ENCODE assay signal across 8 cellular contexts in the genomic region with DNA sequence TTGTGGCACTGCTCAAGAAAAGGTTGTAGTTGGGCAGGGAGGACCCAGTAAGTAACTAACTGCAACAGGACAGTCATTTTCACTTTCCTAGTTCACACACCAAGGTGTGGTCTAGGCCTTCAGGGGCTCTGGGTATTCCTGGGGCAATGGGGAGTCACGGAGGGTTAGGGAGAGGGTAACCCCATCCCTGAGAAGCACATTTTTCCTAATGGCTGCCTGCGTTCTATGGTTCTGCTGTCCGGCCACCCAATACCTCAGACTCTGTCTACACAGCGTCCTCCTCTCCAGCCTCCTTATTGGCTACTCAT. TPM values are rescaled to one million over a fixed set of nuclear protein-coding genes. Genes with fewer than 3 reads are reported as not detected.
DNase-seq lines count a peak whose midpoint lies in the region; ATAC-seq, FAIRE-seq and TF ChIP-seq lines count a peak whose summit lies in the region.

No MANE protein-coding gene starts in this region.

- H3K9me3 ChIP-seq in OCI-LY1 (ENCODE audit: low read length) (no peaks in the 10 kb centered on the region), H1 (ENCODE audit: insufficient read depth in 2 of 2, low read depth in 1 of 2, low read length in 1 of 2) (no peaks in the 10 kb centered on the region), neuron (ENCODE audit: low read length) (no peaks in the 10 kb centered on the region)

- no peaks in the 10 kb centered on the region for H3F3A ChIP-seq in OCI-LY1 (ENCODE audit: insufficient read depth, low read length)

- no peak for FAIRE-seq in H1 (lab: Jason Lieb, UNC)

- H4K8ac ChIP-seq in H1 (ENCODE audit: extremely low read depth, insufficient read depth, low read length): no peak overlapping the region

- H2AFZ ChIP-seq in OCI-LY1 (ENCODE audit: low read length): no peak overlapping the region
- no peak overlapping the region for H2AFZ ChIP-seq in H1 (ENCODE audit: low read length)
- no peak overlapping the region for H2AFZ ChIP-seq in neuron (ENCODE audit: low read depth, low read length)

- WGBS in H1 (ENCODE audit: extremely low coverage in 1 of 2, insufficient coverage in 1 of 2, insufficient read length in 1 of 2, insufficient replicate concordance in 2 of 2, low coverage in 1 of 2, low lambda C conversion rate in 2 of 2, missing lambda C conversion rate in 1 of 2), 2 experiments: 6% methylated on average over 3 of the region's 4 CpGs; no CpG with 5 or more reads in 1 of the 2 experiments

- POLR2A ChIA-PET in H1 (lab: Charles Lee; ENCODE audit: partially characterized antibody): interaction anchor here (0.7 to 2.3 kb wide), 11 partner anchors 10 to 78 kb away, joined by 3 to 10 read pairs (median 5); partner anchors contain the start of gene CCDC22

- H3K27me3 ChIP-seq in OCI-LY1 (ENCODE audit: insufficient read depth, low read length) (no peaks in the 10 kb centered on the region), H1 (replicated peaks in 1 of 4; ENCODE audit: control insufficient read depth in 3 of 4, extremely low read depth in 1 of 4, insufficient read depth in 3 of 4, low read length in 3 of 4) (no peaks in the 10 kb centered on the region), neuron (ENCODE audit: insufficient read depth, low read length) (no peaks in the 10 kb centered on the region)

- peak overlapping the region; percentile 74 for H4K5ac ChIP-seq in H1 (ENCODE audit: insufficient read length, low read depth, low read length)

- H3K36me3 Mint-ChIP-seq in CD14-positive monocyte: no peaks in the 10 kb centered on the region

- no peak for DNase-seq in CD14-positive monocyte (ENCODE audit: low spot score)
- DNase-seq in H1 (ENCODE audit: low read depth in 1 of 2, low spot score in 2 of 2): no peak
- no peak for DNase-seq in sciatic nerve (ENCODE audit: low spot score)
- no peak for DNase-seq in HPDE6-E6E7 (ENCODE audit: extremely low spot score)

- peak overlapping the region; percentile 81 for H2BK5ac ChIP-seq in H1 (ENCODE audit: low read depth, low read length)

- TF ChIP-seq POLR2A in H1 (IDR thresholded peaks at IDR 0.05; ENCODE audit: control extremely low read depth in 1 of 2, low read depth in 2 of 2, low read length in 2 of 2): no peak; a peak in 1 of 3 replicates

- TF ChIP-seq EP300 in H1 (IDR thresholded peaks at IDR 0.05; ENCODE audit: borderline replicate concordance in 1 of 2, low read depth in 2 of 2, low read length in 2 of 2): no peak

- H3K4ac ChIP-seq in H1 (replicated peaks; ENCODE audit: insufficient read length, low read depth, low read length): no peak overlapping the region

- no peak overlapping the region for H2AK5ac ChIP-seq in H1 (ENCODE audit: low read depth, low read length)

- no peaks in the 10 kb centered on the region for H3K9me2 ChIP-seq in OCI-LY1 (ENCODE audit: low read depth, low read length)

- no peaks in the 10 kb centered on the region for H4K20me1 ChIP-seq in OCI-LY1 (ENCODE audit: insufficient read depth, low read length)
- peaks cover 0 to 11% of the 10 kb centered on the region in 2 experiments for H4K20me1 ChIP-seq in H1 (replicated peaks in 1 of 2; ENCODE audit: control insufficient read depth in 1 of 2, insufficient read depth in 2 of 2, low read length in 2 of 2)

- peak overlapping the region; percentile 85 to 95 for H3K4me3 Mint-ChIP-seq in CD14-positive monocyte

- peaks cover 0 to 11% (median 2%) of the 10 kb centered on the region in 7 donors for H3K9me3 Mint-ChIP-seq in CD14-positive monocyte

- H4K91ac ChIP-seq in H1 (replicated peaks; ENCODE audit: insufficient read length, low read length): peak overlapping the region; percentile 39

- peak overlapping the region; percentile 25 for H3K27ac ChIP-seq in OCI-LY1 (ENCODE audit: low read depth, low read length, poor library complexity, severe bottlenecking)
- peak overlapping the region; percentile 78 for H3K27ac ChIP-seq in H1 (ENCODE audit: low read depth, low read length)

- TF ChIP-seq RAD21 in H1 (IDR thresholded peaks at IDR 0.05 in 1 of 2, conservative IDR thresholded peaks at IDR 0.05 in 1 of 2; ENCODE audit: low read depth in 2 of 2, low read length in 2 of 2): no peak

- ATAC-seq in sciatic nerve (no peak), HG02973 (IDR thresholded peaks at IDR 0.05; ENCODE audit: unreplicated experiment) (no peak), HG02852 (IDR thresholded peaks at IDR 0.05; ENCODE audit: unreplicated experiment) (no peak)

- no peaks in the 10 kb centered on the region; the same call in 1 of the 2 replicates for H3K23me2 ChIP-seq in H1 (ENCODE audit: low read depth, low read length)

- peaks cover 29% of the 10 kb centered on the region for H3K4me1 Mint-ChIP-seq in CD14-positive monocyte

- no peaks in the 10 kb centered on the region; the same call in 1 of the 2 replicates for H3K36me3 ChIP-seq in OCI-LY1 (ENCODE audit: insufficient read depth, low read length)
- H3K36me3 ChIP-seq in H1 (ENCODE audit: control insufficient read depth in 2 of 4, insufficient read depth in 4 of 4, low read length in 3 of 4): no peaks in the 10 kb centered on the region
- no peaks in the 10 kb centered on the region for H3K36me3 ChIP-seq in neuron (ENCODE audit: insufficient read depth, low read length)

- H3K4me3 ChIP-seq in OCI-LY1 (ENCODE audit: low read depth, low read length, poor library complexity, severe bottlenecking) (peak overlapping the region; percentile 70), H1 (ENCODE audit: extremely low read depth in 1 of 4, insufficient read depth in 2 of 4, low read depth in 3 of 4, low read length in 4 of 4) (peak overlapping the region; percentile 39 to 99 (median 73)), neuron (ENCODE audit: low read length) (peak overlapping the region; percentile 53)

- peak overlapping the region; percentile 72 for H3K9ac ChIP-seq in OCI-LY1 (ENCODE audit: low read length)
- H3K9ac ChIP-seq in H1 (replicated peaks in 1 of 4; ENCODE audit: extremely low read depth in 1 of 4, low read depth in 3 of 4, low read length in 3 of 4): peak overlapping the region; percentile 13 to 89 (median 73)

- no peak overlapping the region for H2BK20ac ChIP-seq in H1 (ENCODE audit: low read length)

- H3K4me2 ChIP-seq in OCI-LY1 (ENCODE audit: low read length): peak overlapping the region; percentile 73
- H3K4me2 ChIP-seq in H1 (ENCODE audit: insufficient read depth in 1 of 2, low read depth in 2 of 2, low read length in 2 of 2): peak overlapping the region; percentile 74 to 93

- peaks cover 2% of the 10 kb centered on the region; the same call in 1 of the 2 replicates for H3K79me1 ChIP-seq in H1 (ENCODE audit: low read depth, low read length)

- H2BK12ac ChIP-seq in H1 (ENCODE audit: low read depth, low read length): 0 out of 2 replicates have a peak overlapping the region, but pooled peaks have one; percentile 68

- H3K27ac Mint-ChIP-seq in CD14-positive monocyte: peak overlapping the region; percentile 76 to 100 (median 94)

- H3K18ac ChIP-seq in H1 (ENCODE audit: extremely low read depth, low read length): peak overlapping the region; percentile 51; the same call in 1 of the 2 replicates

- no peak overlapping the region for H3K56ac ChIP-seq in H1 (replicated peaks; ENCODE audit: insufficient read length, low read depth, low read length)

- intact Hi-C loops in CD14-positive monocyte (cut with micrococcal nuclease) (no loop called here), sciatic nerve (cut with DNase I) (no loop called here)

- H3K23ac ChIP-seq in H1 (ENCODE audit: insufficient read length): no peak overlapping the region

- peaks cover 1 to 8% (median 5%) of the 10 kb centered on the region in 3 donors for H3K27me3 Mint-ChIP-seq in CD14-positive monocyte (ENCODE audit: low read depth in 3 of 3)

- no peak overlapping the region for H2BK15ac ChIP-seq in H1 (ENCODE audit: low read length)

- H3K79me2 ChIP-seq in OCI-LY1 (ENCODE audit: insufficient read depth, low read length): peaks cover 12% of the 10 kb centered on the region
- peaks cover 12 to 33% of the 10 kb centered on the region in 2 experiments; a peak in 3 of 4 replicates for H3K79me2 ChIP-seq in H1 (ENCODE audit: control insufficient read depth in 1 of 2, insufficient read depth in 2 of 2, low read length in 2 of 2)

- no peak overlapping the region for H3K14ac ChIP-seq in H1 (ENCODE audit: insufficient read length)

- TF ChIP-seq CTCF in CD14-positive monocyte (IDR thresholded peaks at IDR 0.05): no peak
- TF ChIP-seq CTCF in OCI-LY1 (IDR thresholded peaks at IDR 0.05; ENCODE audit: low read length): no peak
- TF ChIP-seq CTCF in H1 (IDR thresholded peaks at IDR 0.05; ENCODE audit: control extremely low read depth in 1 of 3, insufficient read depth in 1 of 3, low read depth in 1 of 3, low read length in 3 of 3): no peak

- H2BK120ac ChIP-seq in H1 (replicated peaks; ENCODE audit: low read depth, low read length): no peak overlapping the region

- H3K4me1 ChIP-seq in OCI-LY1 (ENCODE audit: insufficient read depth, low read length, severe bottlenecking) (peaks cover 38% of the 10 kb centered on the region), H1 (replicated peaks in 1 of 4; ENCODE audit: control insufficient read depth in 3 of 4, insufficient read depth in 4 of 4, low read length in 3 of 4) (peaks cover 0 to 14% (median 5%) of the 10 kb centered on the region in 4 experiments; a peak in 4 of 7 replicates), neuron (ENCODE audit: insufficient read depth, low read length) (peaks cover 7% of the 10 kb centered on the region)

- CTCF ChIA-PET in H1 (lab: Charles Lee; ENCODE audit: partially characterized antibody): interaction anchor here (0.6 to 0.8 kb wide), 2 partner anchors 38 to 76 kb away, joined by 3 read pairs; no protein-coding TSS in a partner anchor

RNA-seq across cellular contexts. Expression of gene PPP1R3F, which starts 0.9 kb away (rescaled TPM):
- polyA plus RNA-seq in CD14-positive monocyte (1 to 10 TPM in 1 of 2 donors, under 1 TPM in 1; 0.47 to 1.6 TPM), H1 (2011; rRNA removed) (5.1 and 6.2 TPM in 2 replicates)
- total RNA-seq in H1 (2021; fragmentation: NEBNext Ultra II Directional; extraction: Animal tissue kit (Norgen Biotek cat#: 25700)): 6.1 and 6.8 TPM in 2 replicates
- polyA plus RNA-seq in H1 (2011; cell fraction: cytosol; rRNA removed): 6.2 TPM
- polyA plus RNA-seq in H1 (2011; cell fraction: nucleus; rRNA removed): 14.8 TPM
- polyA plus RNA-seq in H1 (2012, experiment 1 of 2): 4.0 to 7.5 TPM (median 5.6 TPM) in 4 replicates
- 7.8 TPM for polyA plus RNA-seq in H1 (2012, experiment 2 of 2)
- 3.0 TPM for polyA plus RNA-seq in H1 (2013, experiment 1 of 2)
- 2.7 TPM for polyA plus RNA-seq in H1 (2013, experiment 2 of 2)
- polyA minus RNA-seq in H1 (2011; rRNA and poly(A)+ RNA removed): 2.7 and 3.0 TPM in 2 replicates
- 8.6 TPM for polyA minus RNA-seq in H1 (2011; cell fraction: cytosol; rRNA and poly(A)+ RNA removed)
- 8.9 TPM for polyA minus RNA-seq in H1 (2011; cell fraction: nucleus; rRNA and poly(A)+ RNA removed)
- 9.9 TPM for total RNA-seq in sciatic nerve

RNA-seq across cellular contexts. Expression of gene FOXP3, which starts 4.1 kb away (rescaled TPM):
- polyA plus RNA-seq in CD14-positive monocyte (under 1 TPM in 1 of 2 donors, not detected in 1; 0.10 TPM), H1 (2011; rRNA removed) (0.54 and 0.67 TPM in 2 replicates)
- total RNA-seq in H1 (2021; fragmentation: NEBNext Ultra II Directional; extraction: Animal tissue kit (Norgen Biotek cat#: 25700)): 0.23 and 0.37 TPM in 2 replicates
- 0.52 TPM for polyA plus RNA-seq in H1 (2011; cell fraction: cytosol; rRNA removed)
- 0.86 TPM for polyA plus RNA-seq in H1 (2011; cell fraction: nucleus; rRNA removed)
- 0.35 to 0.74 TPM (median 0.45 TPM) in 4 replicates for polyA plus RNA-seq in H1 (2012, experiment 1 of 2)
- 0.30 TPM for polyA plus RNA-seq in H1 (2012, experiment 2 of 2)
- 0.24 TPM for polyA plus RNA-seq in H1 (2013, experiment 1 of 2)
- 0.28 TPM for polyA plus RNA-seq in H1 (2013, experiment 2 of 2)
- polyA minus RNA-seq in H1 (2011; rRNA and poly(A)+ RNA removed): 0.49 and 0.69 TPM in 2 replicates
- polyA minus RNA-seq in H1 (2011; cell fraction: cytosol; rRNA and poly(A)+ RNA removed): 0.66 TPM
- polyA minus RNA-seq in H1 (2011; cell fraction: nucleus; rRNA and poly(A)+ RNA removed): not detected
- 0.13 TPM for total RNA-seq in sciatic nerve

RNA-seq across cellular contexts. Expression of gene CCDC22, which starts 33.4 kb away (rescaled TPM):
- polyA plus RNA-seq in CD14-positive monocyte (10 to 100 TPM; 36.2 to 36.3 TPM), H1 (2011; rRNA removed) (13.9 and 19.0 TPM in 2 replicates)
- total RNA-seq in H1 (2021; fragmentation: NEBNext Ultra II Directional; extraction: Animal tissue kit (Norgen Biotek cat#: 25700)): 7.3 and 8.0 TPM in 2 replicates
- 9.1 TPM for polyA plus RNA-seq in H1 (2011; cell fraction: cytosol; rRNA removed)
- 22.3 TPM for polyA plus RNA-seq in H1 (2011; cell fraction: nucleus; rRNA removed)
- polyA plus RNA-seq in H1 (2012, experiment 1 of 2): 6.0 to 9.6 TPM (median 8.9 TPM) in 4 replicates
- polyA plus RNA-seq in H1 (2012, experiment 2 of 2): 11.0 TPM
- polyA plus RNA-seq in H1 (2013, experiment 1 of 2): 4.0 TPM
- 3.9 TPM for polyA plus RNA-seq in H1 (2013, experiment 2 of 2)
- polyA minus RNA-seq in H1 (2011; rRNA and poly(A)+ RNA removed): 7.9 and 10.2 TPM in 2 replicates
- 9.5 TPM for polyA minus RNA-seq in H1 (2011; cell fraction: cytosol; rRNA and poly(A)+ RNA removed)
- polyA minus RNA-seq in H1 (2011; cell fraction: nucleus; rRNA and poly(A)+ RNA removed): 5.4 TPM
- 12.3 TPM for total RNA-seq in sciatic nerve

RNA-seq across cellular contexts. Expression of gene GAGE10, which starts 34.8 kb away (rescaled TPM):
- polyA plus RNA-seq in CD14-positive monocyte (not detected), H1 (2011; rRNA removed) (not detected in 2 replicates)
- not detected in 2 replicates for total RNA-seq in H1 (2021; fragmentation: NEBNext Ultra II Directional; extraction: Animal tissue kit (Norgen Biotek cat#: 25700))
- not detected for polyA plus RNA-seq in H1 (2011; cell fraction: cytosol; rRNA removed)
- not detected for polyA plus RNA-seq in H1 (2011; cell fraction: nucleus; rRNA removed)
- polyA plus RNA-seq in H1 (2012, experiment 1 of 2): not detected in 4 replicates
- not detected for polyA plus RNA-seq in H1 (2012, experiment 2 of 2)
- not detected for polyA plus RNA-seq in H1 (2013, experiment 1 of 2)
- polyA plus RNA-seq in H1 (2013, experiment 2 of 2): not detected
- not detected in 2 replicates for polyA minus RNA-seq in H1 (2011; rRNA and poly(A)+ RNA removed)
- polyA minus RNA-seq in H1 (2011; cell fraction: cytosol; rRNA and poly(A)+ RNA removed): not detected
- not detected for polyA minus RNA-seq in H1 (2011; cell fraction: nucleus; rRNA and poly(A)+ RNA removed)
- not detected for total RNA-seq in sciatic nerve

RNA-seq across cellular contexts. Expression of gene CACNA1F, which starts 35.5 kb away (rescaled TPM):
- not detected for polyA plus RNA-seq in CD14-positive monocyte
- total RNA-seq in H1 (2021; fragmentation: NEBNext Ultra II Directional; extraction: Animal tissue kit (Norgen Biotek cat#: 25700)): 0.77 and 0.84 TPM in 2 replicates
- 0.59 and 1.7 TPM in 2 replicates for polyA plus RNA-seq in H1 (2011; rRNA removed)
- polyA plus RNA-seq in H1 (2011; cell fraction: cytosol; rRNA removed): 1.1 TPM
- polyA plus RNA-seq in H1 (2011; cell fraction: nucleus; rRNA removed): 6.3 TPM
- polyA plus RNA-seq in H1 (2012, experiment 1 of 2): 0.62 to 1.1 TPM (median 0.82 TPM) in 4 replicates
- polyA plus RNA-seq in H1 (2012, experiment 2 of 2): 0.33 TPM
- polyA plus RNA-seq in H1 (2013, experiment 1 of 2): 0.59 TPM
- 0.42 TPM for polyA plus RNA-seq in H1 (2013, experiment 2 of 2)
- polyA minus RNA-seq in H1 (2011; rRNA and poly(A)+ RNA removed): 0.76 and 1.2 TPM in 2 replicates
- polyA minus RNA-seq in H1 (2011; cell fraction: cytosol; rRNA and poly(A)+ RNA removed): 1.6 TPM
- polyA minus RNA-seq in H1 (2011; cell fraction: nucleus; rRNA and poly(A)+ RNA removed): 3.7 TPM
- 0.22 TPM for total RNA-seq in sciatic nerve
